In genomic region chr2:121288454-121289231, GRCh38 we compare ENCODE assay signal across 20 cellular contexts. TPM values are rescaled to one million over a fixed set of nuclear protein-coding genes. Genes with fewer than 3 reads are reported as not detected.
DNase-seq lines count a peak whose midpoint lies in the region; ATAC-seq, FAIRE-seq and TF ChIP-seq lines count a peak whose summit lies in the region.
"Had no signal": no experiment of that assay in that cellular context is flagged by ENCODE, and none has a peak within 500 bp of the region (broad histone marks: within the 10 kb centered on the region; RNA-seq: fewer than 3 reads in every experiment).

No MANE protein-coding gene starts in this region.

- POLR2A ChIA-PET in GM12878 (lab: Charles Lee): no interaction called here

- no peak overlapping the region for H2AFZ ChIP-seq in GM12878 (ENCODE audit: control insufficient read depth, low read depth, low read length)
- no peak overlapping the region for H2AFZ ChIP-seq in H9 (ENCODE audit: low read length)

- H3K23me2 ChIP-seq in H9 (ENCODE audit: insufficient read length, low read depth, low read length, poor library complexity, severe bottlenecking): peaks cover 3% of the 10 kb centered on the region

- H2BK15ac ChIP-seq in H9 (ENCODE audit: low read depth, low read length): no peak overlapping the region

- 44% methylated on average over 12 of the region's 12 CpGs for WGBS in GM12878 (ENCODE audit: insufficient coverage, insufficient replicate concordance, low lambda C conversion rate, missing lambda C conversion rate)
- WGBS in body of pancreas, 2 donors: 79 to 86% methylated on average over 12 of the region's 12 CpGs
- WGBS in H9 (ENCODE audit: extremely low coverage, insufficient read length, low lambda C conversion rate): no CpG with 5 or more reads among the region's 12 CpGs

- H3K79me2 ChIP-seq in GM12878 (ENCODE audit: control insufficient read depth, insufficient read depth, low read length): no peaks in the 10 kb centered on the region
- no peaks in the 10 kb centered on the region for H3K79me2 ChIP-seq in H9 (ENCODE audit: insufficient read depth, low read length)

- no peak overlapping the region for H2BK12ac ChIP-seq in H9 (ENCODE audit: insufficient read length, low read depth, low read length)

- H3K27me3 Mint-ChIP-seq in CD14-positive monocyte (ENCODE audit: low read depth in 3 of 3) (peaks cover 25 to 30% (median 29%) of the 10 kb centered on the region in 3 donors), H9 (ENCODE audit: low read depth) (peaks cover 36% of the 10 kb centered on the region)

- RAD21 ChIA-PET in GM12878 (lab: Charles Lee; ENCODE audit: unreplicated experiment): no interaction called here

- H3K4me2 ChIP-seq in BLaER1 (peak overlapping the region; percentile 3; the same call in 1 of the 2 replicates), GM12878 (ENCODE audit: control insufficient read depth, insufficient read depth) (no peak overlapping the region), H9 (ENCODE audit: insufficient read depth, insufficient read length, low read length) (no peak overlapping the region)

- H4K8ac ChIP-seq in H9 (replicated peaks; ENCODE audit: insufficient read length, low read depth, low read length): no peak overlapping the region

- no peak overlapping the region for H3K14ac ChIP-seq in H9 (ENCODE audit: insufficient read depth, low read length)

- SMC1A ChIA-PET in GM12878 (lab: Charles Lee; ENCODE audit: uncharacterized antibody, unreplicated experiment): no interaction called here

- DNase-seq in CD14-positive monocyte (ENCODE audit: low spot score) (no peak), MV-4-11 (lab: John Stamatoyannopoulos, UW) (peak; percentile 73), GM12878 (ENCODE audit: low read depth, low spot score) (no peak), body of pancreas (no peak), H9 (no peak), coronary artery (ENCODE audit: low spot score) (no peak), epidermal melanocyte (ENCODE audit: insufficient read length, low spot score) (no peak)
- DNase-seq: BE2C, DMS 273 treated with DMSO at 0.1 percent for 48 hours, MG63, NCI-H1417 treated with DMSO at 0.1 percent for 48 hours, NCI-H1930, NCI-H2171, NCI-H446 treated with DMSO at 0.1 percent for 48 hours, Right ventricle myocardium superior, T-helper 17 cell had no signal

- no peaks in the 10 kb centered on the region for H3K36me3 ChIP-seq in BLaER1
- H3K36me3 ChIP-seq in GM12878 (ENCODE audit: control insufficient read depth in 2 of 2, insufficient read depth in 2 of 2, low read length in 1 of 2): no peaks in the 10 kb centered on the region
- no peaks in the 10 kb centered on the region for H3K36me3 ChIP-seq in body of pancreas (replicated peaks in 1 of 2; ENCODE audit: insufficient read depth in 1 of 2, low read depth in 2 of 2)
- H3K36me3 ChIP-seq: BE2C, MG63 had no signal

- H3K4me3 ChIP-seq in BLaER1: no peak overlapping the region
- H3K4me3 ChIP-seq in GM12878: no peak overlapping the region
- H3K4me3 ChIP-seq in body of pancreas: no peak overlapping the region
- H3K4me3 ChIP-seq in coronary artery: no peak overlapping the region
- H3K4me3 ChIP-seq: MG63 had no signal

- no peak for TF ChIP-seq EP300 in GM12878 (IDR thresholded peaks at IDR 0.05; ENCODE audit: borderline replicate concordance in 1 of 2, control insufficient read depth in 1 of 2, low read depth in 2 of 2, low read length in 2 of 2)

- ATAC-seq in GM12878: no peak
- no peak for ATAC-seq in body of pancreas
- ATAC-seq: HepG2, T-helper 17 cell had no signal

- no peak overlapping the region for H2AK5ac ChIP-seq in H9 (ENCODE audit: insufficient read length, low read length)

- peaks cover 19% of the 10 kb centered on the region for H3K4me1 ChIP-seq in BLaER1
- no peaks in the 10 kb centered on the region for H3K4me1 ChIP-seq in GM12878 (ENCODE audit: control insufficient read depth, insufficient read depth, low read length)
- peaks cover 26% of the 10 kb centered on the region for H3K4me1 ChIP-seq in body of pancreas
- no peaks in the 10 kb centered on the region for H3K4me1 ChIP-seq in H9 (ENCODE audit: insufficient read depth, low read length)
- H3K4me1 ChIP-seq: BE2C had no signal

- 0 out of 2 replicates have a peak, but pooled peaks cover 4% of the 10 kb centered on the region for H3K9me3 ChIP-seq in BLaER1
- no peaks in the 10 kb centered on the region for H3K9me3 ChIP-seq in GM12878 (replicated peaks; ENCODE audit: control insufficient read depth, insufficient read depth, low read length)
- no peaks in the 10 kb centered on the region for H3K9me3 ChIP-seq in body of pancreas
- no peaks in the 10 kb centered on the region for H3K9me3 ChIP-seq in H9 (ENCODE audit: control insufficient read depth, low read depth, low read length)
- H3K9me3 ChIP-seq: BE2C, MG63 had no signal

- no peak overlapping the region for H4K5ac ChIP-seq in H9 (ENCODE audit: insufficient read length, low read depth, low read length)

- FAIRE-seq in GM12878 (lab: Jason Lieb, UNC): no peak
- FAIRE-seq: HepG2, RCC 7860 had no signal

- H4K91ac ChIP-seq in H9 (ENCODE audit: insufficient read length, low read depth, low read length): no peak overlapping the region

- TF ChIP-seq RAD21 in GM12878 (IDR thresholded peaks at IDR 0.05; ENCODE audit: insufficient read depth, low read depth, low read length): no peak

- no peaks in the 10 kb centered on the region for H3K79me1 ChIP-seq in H9 (ENCODE audit: insufficient read depth, low read depth, low read length, poor library complexity, severe bottlenecking)

- H3K56ac ChIP-seq in H9 (ENCODE audit: insufficient read length, low read depth, low read length): no peak overlapping the region

- no peak overlapping the region for H2BK20ac ChIP-seq in H9 (ENCODE audit: low read depth, low read length, poor library complexity, severe bottlenecking)

- H3K9ac ChIP-seq in BLaER1 (no peak overlapping the region), GM12878 (ENCODE audit: control insufficient read depth, insufficient read depth, low read length) (no peak overlapping the region), H9 (ENCODE audit: extremely low read depth, insufficient read length, low read length) (no peak overlapping the region)

- no peak overlapping the region for H3K18ac ChIP-seq in H9 (ENCODE audit: insufficient read length, low read depth, low read length)

- no peak overlapping the region for H3K4ac ChIP-seq in H9 (ENCODE audit: low read depth, low read length)

- H3K27me3 ChIP-seq in BLaER1: peaks cover 25% of the 10 kb centered on the region
- peaks cover 4 to 5% of the 10 kb centered on the region in 2 experiments; a peak in 3 of 4 replicates for H3K27me3 ChIP-seq in GM12878 (replicated peaks in 1 of 2; ENCODE audit: control insufficient read depth in 2 of 2, insufficient read depth in 2 of 2, low read length in 1 of 2)
- H3K27me3 ChIP-seq in body of pancreas: no peaks in the 10 kb centered on the region
- peaks cover 6% of the 10 kb centered on the region; the same call in 1 of the 2 replicates for H3K27me3 ChIP-seq in H9 (ENCODE audit: insufficient read depth, low read length)
- H3K27me3 ChIP-seq: MG63 had no signal

- H2BK120ac ChIP-seq in H9 (ENCODE audit: low read depth, low read length, poor library complexity, severe bottlenecking): no peak overlapping the region

- CTCF ChIA-PET in GM12878 (lab: Yijun Ruan, JAX): no interaction called here

- H3K27ac ChIP-seq in BLaER1 (no peak overlapping the region), GM12878 (ENCODE audit: control insufficient read depth, insufficient read depth) (no peak overlapping the region), body of pancreas (no peak overlapping the region), H9 (ENCODE audit: insufficient read length, low read depth, low read length) (no peak overlapping the region), coronary artery (no peak overlapping the region)

- no peak overlapping the region for H3K23ac ChIP-seq in H9 (ENCODE audit: insufficient read length, low read depth, low read length)

- H3K27ac Mint-ChIP-seq in CD14-positive monocyte (peak overlapping the region in 5 of 7 donors; percentile 1 to 46 (median 22)), H9 (no peak overlapping the region)
- H3K27ac Mint-ChIP-seq: T-helper 17 cell had no signal

- H3K4me1 Mint-ChIP-seq in CD14-positive monocyte (peaks cover 50% of the 10 kb centered on the region), H9 (peaks cover 6 to 7% of the 10 kb centered on the region in 2 experiments)

- H4K20me1 ChIP-seq in BLaER1 (no peaks in the 10 kb centered on the region), GM12878 (ENCODE audit: control insufficient read depth, insufficient read depth) (no peaks in the 10 kb centered on the region), H9 (ENCODE audit: control insufficient read depth, insufficient read depth, insufficient read length) (no peaks in the 10 kb centered on the region)

- BruUV-seq in GM12878 (replicated peaks; lab: Mats Ljungman, UMichigan): no TSS peak

- H3K9me3 Mint-ChIP-seq in CD14-positive monocyte (peaks cover 3 to 11% (median 7%) of the 10 kb centered on the region in 7 donors), H9 (peaks cover 0 to 3% of the 10 kb centered on the region in 2 experiments; a peak in 2 of 5 replicates)

- TF ChIP-seq POLR2A in GM12878 (IDR thresholded peaks at IDR 0.05; ENCODE audit: low read depth, low read length) (no peak), body of pancreas (IDR thresholded peaks at IDR 0.05) (no peak)

- no peak overlapping the region for H3T11ph ChIP-seq in H9 (ENCODE audit: low read length)

- H3K4me3 Mint-ChIP-seq in CD14-positive monocyte: no peak overlapping the region
- no peak overlapping the region for H3K4me3 Mint-ChIP-seq in H9
- H3K4me3 Mint-ChIP-seq: T-helper 17 cell had no signal

- in situ Hi-C loops in GM12878 (cut with MboI): no loop called here

- TF ChIP-seq CTCF in CD14-positive monocyte (IDR thresholded peaks at IDR 0.05) (no peak), GM12878 (IDR thresholded peaks at IDR 0.05 in 2 of 3, conservative IDR thresholded peaks at IDR 0.05 in 1 of 3; ENCODE audit: control insufficient read depth in 2 of 3, extremely low read depth in 1 of 3, insufficient read depth in 1 of 3, low read depth in 3 of 3, low read length in 3 of 3) (no peak), body of pancreas (IDR thresholded peaks at IDR 0.05) (no peak), H9 (conservative IDR thresholded peaks at IDR 0.05) (no peak), coronary artery (IDR thresholded peaks at IDR 0.05) (no peak)

- H3K36me3 Mint-ChIP-seq in CD14-positive monocyte (peaks cover 8 to 11% of the 10 kb centered on the region in 2 donors), H9 (ENCODE audit: insufficient read depth in 1 of 3, low read depth in 3 of 3) (no peaks in the 10 kb centered on the region)

- no peak overlapping the region for H2BK5ac ChIP-seq in H9 (ENCODE audit: insufficient read length, low read length)

- intact Hi-C loops in CD14-positive monocyte (cut with micrococcal nuclease) (no loop called here), GM12878 (cut with micrococcal nuclease; ENCODE audit: unreplicated experiment) (no loop called here), body of pancreas (cut with DNase I) (no loop called here)

RNA-seq across cellular contexts. Expression of gene TFCP2L1, which starts 3.6 kb away (rescaled TPM):
- polyA plus RNA-seq in CD14-positive monocyte: under 1 TPM in 1 of 2 donors, not detected in 1; 0.03 TPM
- 0.10 TPM in 2 replicates for total RNA-seq in GM12878 (2013; cell fraction: nucleolus; rRNA removed)
- 0.06 and 0.11 TPM in 2 replicates for total RNA-seq in GM12878 (2014; rRNA removed)
- total RNA-seq in GM12878 (2014; rRNA removed; fragmentation: Illumina TruSeq; extraction: Trizol): 0.04 and 0.09 TPM in 2 replicates
- 0.21 TPM in 2 replicates for total RNA-seq in GM12878 (2021)
- 0.34 TPM for polyA plus RNA-seq in GM12878 (2011; ENCODE audit: low read depth)
- polyA plus RNA-seq in GM12878 (2011; rRNA removed): 0.01 and 0.10 TPM in 2 replicates
- 0.03 and 0.12 TPM in 2 replicates for polyA plus RNA-seq in GM12878 (2011; cell fraction: cytosol; rRNA removed)
- polyA plus RNA-seq in GM12878 (2011; cell fraction: nucleus; rRNA removed): 0.16 and 0.69 TPM in 2 replicates
- 0.47 and 0.73 TPM in 2 replicates for polyA plus RNA-seq in GM12878 (2012)
- 0.10 and 0.14 TPM in 2 replicates for polyA plus RNA-seq in GM12878 (2014; fragmentation: Illumina TruSeq; extraction: Trizol)
- under 1 TPM; 0.02 to 0.05 TPM for polyA plus RNA-seq in GM12878 (2014; fragmentation: Nextera tagmentation; extraction: Ambion mirVana)
- 0.13 and 0.14 TPM in 2 replicates for polyA plus RNA-seq in GM12878 (2014; rRNA removed)
- under 1 TPM in 1 of 2 experiments, not detected in 1; 0.09 TPM for polyA plus RNA-seq in GM12878 (2016; fragmentation: Nextera tagmentation; extraction: Ambion mirVana)
- under 0.01 TPM in 1 of 2 replicates, not detected in the other for polyA minus RNA-seq in GM12878 (2011; rRNA and poly(A)+ RNA removed)
- polyA minus RNA-seq in GM12878 (2011; cell fraction: cytosol; rRNA and poly(A)+ RNA removed): not detected in 2 replicates
- polyA minus RNA-seq in GM12878 (2011; cell fraction: nucleus; rRNA and poly(A)+ RNA removed): under 0.01 and 0.29 TPM in 2 replicates
- 1 to 10 TPM; 4.6 to 8.3 TPM for total RNA-seq in body of pancreas
- total RNA-seq in H9 (2021): 1.8 and 1.9 TPM in 2 replicates
- total RNA-seq: HepG2 had no signal
- polyA plus RNA-seq: AG04450 had no signal

Comparison
In these comparisons a context has a peak if more than half of its experiments do, and no peak if none do; other contexts are left out.
1. H3K27ac Mint-ChIP-seq: peak in CD14-positive monocyte (5 of 7); none in H9 (0 of 3).